In the genomic region with DNA sequence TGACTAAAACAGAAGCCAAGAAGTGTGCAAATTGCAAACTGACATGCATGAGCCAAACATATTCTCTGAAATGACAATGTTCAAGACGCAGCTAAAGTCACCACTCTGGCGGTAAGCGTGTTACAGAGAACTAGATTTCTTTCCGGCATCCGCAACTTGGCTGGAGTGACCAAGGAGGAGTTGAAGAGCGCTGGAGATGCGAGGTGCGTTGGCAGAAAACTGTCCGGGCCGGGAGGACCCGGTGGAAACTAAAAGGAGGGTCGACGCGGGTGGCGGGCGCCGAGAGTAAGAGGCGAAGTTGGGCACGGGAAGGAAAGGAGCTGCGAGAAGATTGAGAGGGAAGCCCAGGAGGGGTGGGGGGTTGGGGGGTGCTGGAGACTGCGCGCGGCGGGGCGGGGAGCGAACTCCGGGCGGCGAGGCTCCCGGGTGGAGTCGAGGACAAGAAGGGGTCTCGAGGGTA, we compare ENCODE assay signal across 8 cellular contexts. TPM values are rescaled to one million over a fixed set of nuclear protein-coding genes. Genes with fewer than 3 reads are reported as not detected.
DNase-seq lines count a peak whose midpoint lies in the region; TF ChIP-seq lines count a peak whose summit lies in the region.

No MANE protein-coding gene starts in this region.

- H3K27ac ChIP-seq in cardiac muscle cell, result no peak overlapping the region
- peak overlapping the region; percentile 79 for H3K27ac ChIP-seq in effector memory CD4-positive, alpha-beta T cell (ENCODE audit: insufficient read depth, low read length, poor library complexity, severe bottlenecking)
- H3K27ac ChIP-seq in muscle layer of colon (ENCODE audit: low read depth, low read length), result no peak overlapping the region

- TF ChIP-seq CTCF in cardiac muscle cell (IDR thresholded peaks at IDR 0.05; ENCODE audit: low read depth, low read length) (no peak), WI38 (IDR thresholded peaks at IDR 0.05; ENCODE audit: low read depth, low read length) (no peak), GM10248 (IDR thresholded peaks at IDR 0.05; ENCODE audit: control extremely low read depth, extremely low read depth, low read depth, missing control alignments) (no peak)

- H3K9me3 ChIP-seq in cardiac muscle cell (ENCODE audit: low read depth) (no peaks in the 10 kb centered on the region), muscle layer of colon (ENCODE audit: low read length) (no peaks in the 10 kb centered on the region)
- H3K9me3 ChIP-seq in effector memory CD4-positive, alpha-beta T cell (ENCODE audit: control insufficient read depth, low read length), result no peaks in the 10 kb centered on the region

- peak overlapping the region; percentile 51 for H3K4me3 ChIP-seq in cardiac muscle cell
- peak overlapping the region; percentile 69 for H3K4me3 ChIP-seq in WI38 (ENCODE audit: low read depth, low read length)
- H3K4me3 ChIP-seq in effector memory CD4-positive, alpha-beta T cell (ENCODE audit: insufficient read depth, low read depth, low read length, poor library complexity, severe bottlenecking), result peak overlapping the region; percentile 84
- peak overlapping the region; percentile 57 to 70 for H3K4me3 ChIP-seq in muscle layer of colon (ENCODE audit: low read depth in 1 of 2, low read length in 2 of 2)

- peaks cover 13% of the 10 kb centered on the region for H3K4me1 ChIP-seq in cardiac muscle cell (ENCODE audit: low read depth)
- H3K4me1 ChIP-seq in effector memory CD4-positive, alpha-beta T cell (ENCODE audit: control insufficient read depth, insufficient read depth, low read length, poor library complexity, severe bottlenecking), result peaks cover 31% of the 10 kb centered on the region
- peaks cover 5% of the 10 kb centered on the region for H3K4me1 ChIP-seq in muscle layer of colon (ENCODE audit: insufficient read depth, low read length)

- H3K9ac ChIP-seq in muscle layer of colon (ENCODE audit: low read length), result no peak overlapping the region

- POLR2A ChIA-PET in GM10248 (lab: Yijun Ruan, JAX), result no interaction called here

- intact Hi-C loops in cardiac septum (cut with DNase I), result no loop called here

- CTCF ChIA-PET in GM10248 (lab: Yijun Ruan, JAX), result interaction anchor here (0.8 kb wide), 1 partner anchor 12 kb away, joined by 3 read pairs; no protein-coding TSS in a partner anchor

- H3K36me3 ChIP-seq in cardiac muscle cell (no peaks in the 10 kb centered on the region), muscle layer of colon (ENCODE audit: insufficient read depth, low read length) (no peaks in the 10 kb centered on the region)
- no peaks in the 10 kb centered on the region for H3K36me3 ChIP-seq in effector memory CD4-positive, alpha-beta T cell (ENCODE audit: control insufficient read depth, insufficient read depth, low read length)

- DNase-seq in cardiac muscle cell (ENCODE audit: low read depth in 1 of 2, low spot score in 1 of 2) (peak; percentile 26 to 46), cardiac septum (ENCODE audit: low spot score) (no peak), HK-2 (ENCODE audit: unreplicated experiment) (peak; percentile 50), mucosa of gallbladder (ENCODE audit: low spot score) (no peak), GM10248 (ENCODE audit: extremely low spot score) (no peak)
- DNase-seq in effector memory CD4-positive, alpha-beta T cell, result no peak

- H3K27me3 ChIP-seq in cardiac muscle cell (peaks cover 32% of the 10 kb centered on the region), muscle layer of colon (ENCODE audit: control insufficient read depth in 1 of 2, insufficient read depth in 2 of 2, low read length in 2 of 2) (peaks cover 4 to 25% of the 10 kb centered on the region in 2 donors)
- H3K27me3 ChIP-seq in effector memory CD4-positive, alpha-beta T cell (replicated peaks; ENCODE audit: control insufficient read depth, insufficient read depth, low read length, poor library complexity, severe bottlenecking), result no peaks in the 10 kb centered on the region

RNA-seq across cellular contexts. Expression of gene SEL1L3, which starts 0.8 kb away (rescaled TPM):
- total RNA-seq in cardiac muscle cell, result 3.8 and 4.9 TPM in 2 replicates
- 4.0 and 5.3 TPM in 2 replicates for polyA plus RNA-seq in cardiac muscle cell
- 3.3 TPM for total RNA-seq in cardiac septum
- total RNA-seq in mucosa of gallbladder, result 221 TPM

RNA-seq across cellular contexts. Expression of gene SMIM20, which starts 52.0 kb away (rescaled TPM):
- 27.5 and 42.4 TPM in 2 replicates for total RNA-seq in cardiac muscle cell
- polyA plus RNA-seq in cardiac muscle cell, result 59.1 and 65.1 TPM in 2 replicates
- 34.7 TPM for total RNA-seq in cardiac septum
- total RNA-seq in mucosa of gallbladder, result 34.0 TPM

Comparison
In these comparisons a context has a peak if more than half of its experiments do, and no peak if none do; other contexts are left out.
1. DNase-seq: peak in cardiac muscle cell (2 of 2) and HK-2 (single experiment); none in cardiac septum (single experiment), effector memory CD4-positive, alpha-beta T cell (0 of 3), mucosa of gallbladder (single experiment) and GM10248 (single experiment).
2. RNA of gene SEL1L3, which starts 0.8 kb away (total RNA-seq): 221 TPM in mucosa of gallbladder (single experiment); 3.8 to 4.9 TPM in cardiac muscle cell and 3.3 TPM in cardiac septum (single experiment); every median in the first group is over 10 times any median in the second.
3. Peak in every context shown above with its lines, with median percentiles within 50 percentile points of each other: H3K4me3 ChIP-seq.